ENCODE assay signal across 15 cellular contexts in the genomic region with DNA sequence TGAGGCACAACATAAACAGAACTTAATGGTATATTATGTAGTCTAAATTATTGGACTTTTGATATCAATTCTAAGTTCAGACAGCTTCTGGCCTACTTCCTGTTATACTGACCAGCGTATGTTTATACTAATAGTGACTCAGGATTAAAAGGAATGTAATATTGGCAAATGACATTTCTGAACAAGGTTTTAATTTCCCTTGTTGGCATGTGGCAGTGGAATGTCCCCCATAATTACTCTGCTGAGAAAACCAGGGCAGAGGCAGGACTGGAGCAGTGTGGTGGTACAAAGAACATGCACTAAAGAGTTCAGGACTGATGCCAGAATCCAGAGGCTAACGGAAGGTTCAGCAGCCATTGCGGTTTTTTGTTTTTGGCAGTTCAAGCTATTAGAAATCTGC.
DNase-seq lines count a peak whose midpoint lies in the region; ATAC-seq lines count a peak whose summit lies in the region.
"Had no signal": no experiment of that assay in that cellular context is flagged by ENCODE, and none has a peak within 500 bp of the region (broad histone marks: within the 10 kb centered on the region; RNA-seq: fewer than 3 reads in every experiment).

No MANE protein-coding gene starts in this region.

- H3K4me3 Mint-ChIP-seq in T-helper 17 cell, result no peak overlapping the region
- H3K4me3 Mint-ChIP-seq: stimulated activated naive B cell treated with anti-CD40 and anti-IgM and Interleukin-4, amounts not matched to agents 10 μg/mL and 1 μg/mL and 100 μg/mL, for 72 hours had no signal

- peaks cover 40% of the 10 kb centered on the region for H3K27me3 Mint-ChIP-seq in T-helper 17 cell

- H3K27ac Mint-ChIP-seq in T-helper 17 cell, result no peak overlapping the region
- H3K27ac Mint-ChIP-seq: stimulated activated naive B cell treated with anti-CD40 and anti-IgM and Interleukin-4, amounts not matched to agents 10 μg/mL and 1 μg/mL and 100 μg/mL, for 72 hours had no signal

- no peak for ATAC-seq in T-helper 17 cell
- ATAC-seq: gastroesophageal sphincter; stimulated activated naive B cell treated with anti-CD40 and anti-IgM and Interleukin-4, amounts not matched to agents 10 μg/mL and 1 μg/mL and 100 μg/mL, for 72 hours had no signal

- peaks cover 5% of the 10 kb centered on the region for H3K36me3 Mint-ChIP-seq in T-helper 17 cell (ENCODE audit: low read depth)
- H3K36me3 Mint-ChIP-seq: stimulated activated naive B cell treated with anti-CD40 and anti-IgM and Interleukin-4, amounts not matched to agents 10 μg/mL and 1 μg/mL and 100 μg/mL, for 72 hours had no signal

- H3K9me3 ChIP-seq in T-helper 17 cell (ENCODE audit: control insufficient read depth, low read length, poor library complexity, severe bottlenecking), result no peaks in the 10 kb centered on the region
- H3K9me3 ChIP-seq: gastroesophageal sphincter, uterus had no signal

- DNase-seq in Daoy (ENCODE audit: low read depth) (peak; percentile 46), RPMI7951 (ENCODE audit: low read depth) (peak; percentile 82), dermis microvascular lymphatic vessel endothelial cell (ENCODE audit: low read depth in 2 of 2) (peak; percentile 76 to 80), pulmonary artery endothelial cell (ENCODE audit: low read depth, low spot score) (peak; percentile 46), T-helper 17 cell (no peak), DMS 273 (lab: John Stamatoyannopoulos, UW; ENCODE audit: unreplicated experiment) (no peak), NCI-H510A treated with DMSO at 0.1 percent for 48 hours (lab: John Stamatoyannopoulos, UW) (no peak), substantia nigra (lab: John Stamatoyannopoulos, UW) (no peak)
- DNase-seq: C1 segment of cervical spinal cord; effector CD8-positive, alpha-beta T cell; NCI-H1436; small intestine; stimulated activated naive B cell treated with anti-CD40 and anti-IgM and Interleukin-4, amounts not matched to agents 10 μg/mL and 1 μg/mL and 100 μg/mL, for 72 hours; uterus had no signal

- peaks cover 2% of the 10 kb centered on the region for H3K4me1 Mint-ChIP-seq in T-helper 17 cell
- H3K4me1 Mint-ChIP-seq: stimulated activated naive B cell treated with anti-CD40 and anti-IgM and Interleukin-4, amounts not matched to agents 10 μg/mL and 1 μg/mL and 100 μg/mL, for 72 hours had no signal

- H3K27ac ChIP-seq in substantia nigra (ENCODE audit: low read depth, low read length, poor library complexity, severe bottlenecking), result no peak overlapping the region
- H3K27ac ChIP-seq: uterus had no signal

Comparison
In these comparisons a context has a peak if more than half of its experiments do, and no peak if none do; other contexts are left out.
1. DNase-seq: peak in Daoy (single experiment), RPMI7951 (single experiment), dermis microvascular lymphatic vessel endothelial cell (2 of 2) and pulmonary artery endothelial cell (single experiment); none in T-helper 17 cell (0 of 3), DMS 273 (single experiment), NCI-H510A treated with DMSO at 0.1 percent for 48 hours (single experiment) and substantia nigra (0 of 49).